1 cellular context compared by ENCODE assay signal in the genomic region with DNA sequence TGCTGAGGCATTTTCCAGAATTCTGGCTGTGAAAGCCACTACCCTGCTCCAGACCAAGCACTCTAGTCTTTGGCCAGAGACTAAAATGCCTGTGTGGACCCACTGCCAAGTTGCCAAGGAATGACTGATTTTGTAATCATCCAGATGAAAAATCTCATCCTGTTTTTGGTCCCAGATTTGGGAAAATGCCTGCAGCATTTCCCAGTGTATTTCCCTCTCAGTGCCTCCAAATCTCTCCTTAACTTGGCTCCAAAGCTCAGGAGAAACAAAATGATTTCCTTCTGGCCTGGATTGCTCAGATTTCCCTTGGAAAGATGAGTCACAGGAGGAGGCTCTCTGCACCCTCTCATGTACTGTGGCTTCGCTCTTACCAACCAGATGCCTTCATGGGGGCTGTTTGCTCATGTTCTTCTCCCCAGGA.
TF ChIP-seq lines count a peak whose summit lies in the region.

No MANE protein-coding gene starts in this region.

TF ChIP-seq in SK-N-SH, 30 proteins besides CTCF, POLR2A, EP300 and RAD21 (continued from another document):
- no peak for TF ChIP-seq TEAD4 (IDR thresholded peaks at IDR 0.05; ENCODE audit: borderline replicate concordance, insufficient read depth)
- TF ChIP-seq SMC3 (IDR thresholded peaks at IDR 0.05; ENCODE audit: low read depth, low read length): no peak
- no peak for TF ChIP-seq NFIC (IDR thresholded peaks at IDR 0.05; ENCODE audit: borderline replicate concordance)
- no peak for TF ChIP-seq SIN3A (IDR thresholded peaks at IDR 0.05; ENCODE audit: borderline replicate concordance, low read depth, low read length)
- TF ChIP-seq, protein P1, sequence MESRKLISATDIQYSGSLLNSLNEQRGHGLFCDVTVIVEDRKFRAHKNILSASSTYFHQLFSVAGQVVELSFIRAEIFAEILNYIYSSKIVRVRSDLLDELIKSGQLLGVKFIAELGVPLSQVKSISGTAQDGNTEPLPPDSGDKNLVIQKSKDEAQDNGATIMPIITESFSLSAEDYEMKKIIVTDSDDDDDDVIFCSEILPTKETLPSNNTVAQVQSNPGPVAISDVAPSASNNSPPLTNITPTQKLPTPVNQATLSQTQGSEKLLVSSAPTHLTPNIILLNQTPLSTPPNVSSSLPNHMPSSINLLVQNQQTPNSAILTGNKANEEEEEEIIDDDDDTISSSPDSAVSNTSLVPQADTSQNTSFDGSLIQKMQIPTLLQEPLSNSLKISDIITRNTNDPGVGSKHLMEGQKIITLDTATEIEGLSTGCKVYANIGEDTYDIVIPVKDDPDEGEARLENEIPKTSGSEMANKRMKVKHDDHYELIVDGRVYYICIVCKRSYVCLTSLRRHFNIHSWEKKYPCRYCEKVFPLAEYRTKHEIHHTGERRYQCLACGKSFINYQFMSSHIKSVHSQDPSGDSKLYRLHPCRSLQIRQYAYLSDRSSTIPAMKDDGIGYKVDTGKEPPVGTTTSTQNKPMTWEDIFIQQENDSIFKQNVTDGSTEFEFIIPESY (IDR thresholded peaks at IDR 0.05; ENCODE audit: borderline replicate concordance, low read depth): no peak
- TF ChIP-seq RFX5 (IDR thresholded peaks at IDR 0.05; ENCODE audit: low read length): no peak
- no peak for TF ChIP-seq CHD2 (IDR thresholded peaks at IDR 0.05; ENCODE audit: low read length, partially characterized antibody)
- TF ChIP-seq GABPA (IDR thresholded peaks at IDR 0.05; ENCODE audit: low read depth): no peak
- TF ChIP-seq YY1 (IDR thresholded peaks at IDR 0.05; ENCODE audit: low read depth): no peak
